ENCODE assay signal across 24 cellular contexts in genomic region chr16:57695378-57696054, GRCh38. TPM values are rescaled to one million over a fixed set of nuclear protein-coding genes. Genes with fewer than 3 reads are reported as not detected.
DNase-seq lines count a peak whose midpoint lies in the region; ATAC-seq, FAIRE-seq and TF ChIP-seq lines count a peak whose summit lies in the region.
"Had no signal": no experiment of that assay in that cellular context is flagged by ENCODE, and none has a peak within 500 bp of the region (broad histone marks: within the 10 kb centered on the region; RNA-seq: fewer than 3 reads in every experiment).

No MANE protein-coding gene starts in this region.

- H3K9me2 ChIP-seq in DOHH2 (replicated peaks; ENCODE audit: control insufficient read depth, low read length) = no peaks in the 10 kb centered on the region

- TF ChIP-seq CTCF in DOHH2 (IDR thresholded peaks at IDR 0.05; ENCODE audit: low read depth, low read length, poor library complexity, severe bottlenecking) (no peak), NB4 (IDR thresholded peaks at IDR 0.05; ENCODE audit: low read depth, low read length) (no peak), chondrocyte (IDR thresholded peaks at IDR 0.05) (no peak), pancreas (IDR thresholded peaks at IDR 0.05) (no peak)

- H3K4me3 ChIP-seq in DOHH2 (ENCODE audit: low read length) (no peak overlapping the region), NB4 (ENCODE audit: low read depth, low read length) (peak overlapping the region; percentile 29), pancreas (no peak overlapping the region)
- H3K4me3 ChIP-seq: vagina had no signal

- no peak overlapping the region for H3K4me3 Mint-ChIP-seq in chondrocyte (ENCODE audit: unreplicated experiment)
- H3K4me3 Mint-ChIP-seq: CD4-positive, CD25-positive, alpha-beta regulatory T cell; HFFc6 had no signal

- H3K4me1 Mint-ChIP-seq in chondrocyte (ENCODE audit: low read depth) = peaks cover 2% of the 10 kb centered on the region

- H4K20me1 ChIP-seq in DOHH2 (ENCODE audit: control insufficient read depth, insufficient read depth, low read depth, low read length) = no peaks in the 10 kb centered on the region

- H3K27me3 ChIP-seq in DOHH2 (ENCODE audit: control insufficient read depth, low read length) = no peaks in the 10 kb centered on the region
- no peaks in the 10 kb centered on the region for H3K27me3 ChIP-seq in pancreas
- H3K27me3 ChIP-seq: vagina had no signal

- H3F3A ChIP-seq in DOHH2 (ENCODE audit: control insufficient read depth, insufficient read depth) = no peaks in the 10 kb centered on the region

- DNase-seq in NB4 (ENCODE audit: low read depth) (no peak), chondrocyte (ENCODE audit: low spot score) (peak; percentile 21), pancreas (peak in 1 of 6 donors; percentile 53), GM19240 (ENCODE audit: insufficient read length, low spot score) (no peak)
- no peak for DNase-seq in activated effector memory CD4-positive, alpha-beta T cell treated with anti-CD3 and anti-CD28 coated beads, Interleukin-2, amount 50 U/mL, for 16 hours
- DNase-seq: activated CD4-positive, CD25-positive, alpha-beta regulatory T cell; activated gamma-delta T cell treated with Interleukin-2 at 50 U/mL for 16 hours; activated T-cell treated with anti-CD3 and anti-CD28 coated beads for 4 hours; effector CD8-positive, alpha-beta T cell; esophagus squamous epithelium; PC-3; stimulated activated CD4-positive, alpha-beta T cell treated with anti-CD3 and anti-CD28 coated beads, Interleukin-4, amount 100 ng/mL, for 4 hours; T1000 had no signal

- H3K27ac ChIP-seq in DOHH2 (ENCODE audit: low read depth, low read length) (no peak overlapping the region), pancreas (peak overlapping the region; percentile 22 to 81 (median 64))
- H3K27ac ChIP-seq: esophagus squamous epithelium, parathyroid adenoma, vagina had no signal

- no peak overlapping the region for H3K27ac Mint-ChIP-seq in chondrocyte (ENCODE audit: unreplicated experiment)
- H3K27ac Mint-ChIP-seq: CD4-positive, CD25-positive, alpha-beta regulatory T cell; HFFc6; stimulated activated naive CD8-positive, alpha-beta T cell treated with anti-CD3 and anti-CD28 coated beads, Interleukin-15, Interleukin-2, amounts not matched to agents 100 ng/mL and 50 ng/mL, for 24 hours had no signal

- H3K79me2 ChIP-seq in DOHH2 (ENCODE audit: control insufficient read depth, low read length) = no peaks in the 10 kb centered on the region
- H3K79me2 ChIP-seq: parathyroid adenoma had no signal

- no peak for FAIRE-seq in pancreas (lab: Jason Lieb, UNC)
- FAIRE-seq: frontal cortex had no signal

- H3K36me3 Mint-ChIP-seq in chondrocyte (ENCODE audit: low read depth) = no peaks in the 10 kb centered on the region
- H3K36me3 Mint-ChIP-seq: CD4-positive, CD25-positive, alpha-beta regulatory T cell had no signal

- peak overlapping the region; percentile 75; the same call in 1 of the 2 replicates for H3K4me2 ChIP-seq in DOHH2 (ENCODE audit: low read length)

- peaks cover 3% of the 10 kb centered on the region for H3K27me3 Mint-ChIP-seq in chondrocyte (ENCODE audit: low read depth)
- H3K27me3 Mint-ChIP-seq: stimulated activated naive CD8-positive, alpha-beta T cell treated with anti-CD3 and anti-CD28 coated beads, Interleukin-15, Interleukin-2, amounts not matched to agents 100 ng/mL and 50 ng/mL, for 24 hours had no signal

- H3K9me3 ChIP-seq in DOHH2 (ENCODE audit: control insufficient read depth, insufficient read depth, low read length) = no peaks in the 10 kb centered on the region
- H3K9me3 ChIP-seq in pancreas = no peaks in the 10 kb centered on the region
- H3K9me3 ChIP-seq: esophagus squamous epithelium, vagina had no signal

- WGBS in pancreas, 2 donors = 65 to 69% methylated on average over 6 of the region's 6 CpGs

- intact Hi-C loops in pancreas (cut with DNase I) = no loop called here

- peaks cover 18% of the 10 kb centered on the region for H3K4me1 ChIP-seq in DOHH2 (ENCODE audit: control insufficient read depth, low read length)
- peaks cover 5 to 10% (median 8%) of the 10 kb centered on the region in 3 donors for H3K4me1 ChIP-seq in pancreas
- H3K4me1 ChIP-seq: esophagus squamous epithelium, parathyroid adenoma, vagina had no signal

- no peak for ATAC-seq in pancreas
- ATAC-seq in HG02884 (IDR thresholded peaks at IDR 0.05; ENCODE audit: unreplicated experiment) = no peak

- no peaks in the 10 kb centered on the region for H3K9me3 Mint-ChIP-seq in chondrocyte (ENCODE audit: low read depth)
- H3K9me3 Mint-ChIP-seq: CD4-positive, CD25-positive, alpha-beta regulatory T cell; HFFc6; stimulated activated naive CD8-positive, alpha-beta T cell treated with anti-CD3 and anti-CD28 coated beads, Interleukin-15, Interleukin-2, amounts not matched to agents 100 ng/mL and 50 ng/mL, for 24 hours had no signal

- H3K36me3 ChIP-seq in DOHH2 (ENCODE audit: control insufficient read depth, low read length) (no peaks in the 10 kb centered on the region), pancreas (no peaks in the 10 kb centered on the region)
- H3K36me3 ChIP-seq: esophagus squamous epithelium, vagina had no signal

- no peak for TF ChIP-seq POLR2A in NB4 (IDR thresholded peaks at IDR 0.05; ENCODE audit: extremely low read depth, insufficient read length)

RNA-seq across cellular contexts. Expression of gene DRC7, which starts 0.9 kb away (rescaled TPM):
- not detected in 3 replicates for total RNA-seq in chondrocyte
- 1 to 10 TPM in 1 of 6 donors, under 1 TPM in 5; 0.28 to 2.4 (median 0.61) TPM for total RNA-seq in pancreas
- 1 to 10 TPM; 1.5 to 2.0 TPM for polyA plus RNA-seq in pancreas
- total RNA-seq: CD4-positive, CD25-positive, alpha-beta regulatory T cell; HFFc6; left colon; myocyte; PC-3; Right ventricle myocardium inferior; vagina had no signal
- polyA plus RNA-seq: CD4-positive, CD25-positive, alpha-beta regulatory T cell had no signal

RNA-seq across cellular contexts. Expression of gene ADGRG3, which starts 27.4 kb away (rescaled TPM):
- total RNA-seq in chondrocyte (not detected in 3 replicates), pancreas (under 1 TPM; 0.14 to 0.73 (median 0.34) TPM)
- under 1 TPM; 0.80 to 0.84 TPM for polyA plus RNA-seq in pancreas
- total RNA-seq: frontal cortex, HFFc6, myocyte, PC-3 had no signal
- polyA plus RNA-seq: CD4-positive, CD25-positive, alpha-beta regulatory T cell had no signal

RNA-seq across cellular contexts. Expression of gene KATNB1, which starts 40.1 kb away (rescaled TPM):
- total RNA-seq in chondrocyte = 14.0 to 20.6 TPM (median 14.7 TPM) in 3 replicates
- total RNA-seq in pancreas = 10 to 100 TPM in 4 of 6 donors, 1 to 10 TPM in 2; 7.8 to 14.5 (median 11.0) TPM
- polyA plus RNA-seq in pancreas = 10 to 100 TPM; 14.1 to 17.0 TPM
